In the genomic region with DNA sequence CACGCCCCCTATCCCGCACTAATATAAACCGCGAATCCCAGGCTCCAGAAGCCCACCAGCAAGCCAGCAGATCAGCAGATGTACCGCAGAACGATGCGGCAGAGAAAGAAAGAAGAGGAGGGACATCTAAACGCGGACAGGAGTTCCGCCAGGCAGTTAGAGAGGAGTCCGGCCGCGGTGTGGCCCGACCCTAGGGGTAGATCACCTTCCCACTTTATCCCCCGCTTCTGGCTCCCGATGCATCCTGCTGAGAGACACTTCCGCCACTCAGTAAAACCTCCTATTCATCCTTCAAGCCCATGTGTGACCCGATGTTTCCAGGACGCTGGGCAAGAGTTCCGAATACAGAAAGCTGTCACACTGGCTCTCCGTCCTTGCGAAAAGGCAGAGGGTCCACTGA, we compare ENCODE assay signal across 17 cellular contexts.
DNase-seq lines count a peak whose midpoint lies in the region; ATAC-seq and TF ChIP-seq lines count a peak whose summit lies in the region.
"Had no signal": no experiment of that assay in that cellular context is flagged by ENCODE, and none has a peak within 500 bp of the region (broad histone marks: within the 10 kb centered on the region; RNA-seq: fewer than 3 reads in every experiment).

No MANE protein-coding gene starts in this region.

- H3K9me3 Mint-ChIP-seq in GM23338 = no peaks in the 10 kb centered on the region; the same call in 2 of the 3 replicates
- no peaks in the 10 kb centered on the region for H3K9me3 Mint-ChIP-seq in endodermal cell
- peaks cover 12% of the 10 kb centered on the region for H3K9me3 Mint-ChIP-seq in stimulated activated effector memory CD8-positive, alpha-beta T cell treated with anti-CD3 and anti-CD28 coated beads, Interleukin-12 subunit alpha, Interleukin-12 subunit beta, amount 100 ng/mL, for 72 hours

- H4K91ac ChIP-seq in neuronal stem cell (ENCODE audit: low read depth, low read length, poor library complexity) = no peak overlapping the region

- H3K23ac ChIP-seq in neuronal stem cell (ENCODE audit: low read depth, low read length, poor library complexity) = no peak overlapping the region

- peak overlapping the region; percentile 18 for H2BK12ac ChIP-seq in neuronal stem cell (ENCODE audit: low read length)

- no peak overlapping the region for H2AFZ ChIP-seq in GM23338
- H2AFZ ChIP-seq in neuronal stem cell (ENCODE audit: low read length) = no peak overlapping the region

- no peak overlapping the region for H2BK15ac ChIP-seq in neuronal stem cell (ENCODE audit: low read length)

- H3K4ac ChIP-seq in neuronal stem cell (ENCODE audit: low read length) = no peak overlapping the region

- ATAC-seq in GM23338 (no peak), T-helper 17 cell (no peak)
- no peak for ATAC-seq in stimulated activated effector memory CD8-positive, alpha-beta T cell treated with anti-CD3 and anti-CD28 coated beads, Interleukin-12 subunit alpha, Interleukin-12 subunit beta, amount 100 ng/mL, for 72 hours

- no peaks in the 10 kb centered on the region for H3K27me3 ChIP-seq in GM23338 (ENCODE audit: insufficient read depth)
- H3K27me3 ChIP-seq in endodermal cell (ENCODE audit: control insufficient read depth, insufficient read depth, low read length, poor library complexity, severe bottlenecking) = no peaks in the 10 kb centered on the region
- H3K27me3 ChIP-seq in neuronal stem cell (ENCODE audit: control insufficient read depth in 3 of 3, insufficient read depth in 3 of 3, low read depth in 1 of 3, low read length in 3 of 3) = no peaks in the 10 kb centered on the region
- H3K27me3 ChIP-seq: BLaER1 had no signal

- H3K36me3 Mint-ChIP-seq in GM23338 (ENCODE audit: low read depth) = 0 out of 3 replicates have a peak, but pooled peaks cover 3% of the 10 kb centered on the region
- no peaks in the 10 kb centered on the region for H3K36me3 Mint-ChIP-seq in endodermal cell (ENCODE audit: low read depth)
- no peaks in the 10 kb centered on the region for H3K36me3 Mint-ChIP-seq in T-helper 17 cell (ENCODE audit: low read depth)
- no peaks in the 10 kb centered on the region for H3K36me3 Mint-ChIP-seq in stimulated activated effector memory CD8-positive, alpha-beta T cell treated with anti-CD3 and anti-CD28 coated beads, Interleukin-12 subunit alpha, Interleukin-12 subunit beta, amount 100 ng/mL, for 72 hours
- H3K36me3 Mint-ChIP-seq: CD14-positive monocyte; CD8-positive, alpha-beta memory T cell had no signal

- H2BK120ac ChIP-seq in neuronal stem cell (ENCODE audit: low read depth, low read length) = no peak overlapping the region

- no peak overlapping the region for H3K4me2 ChIP-seq in GM23338
- no peak overlapping the region for H3K4me2 ChIP-seq in neuronal stem cell (ENCODE audit: insufficient read depth, low read length, poor library complexity, severe bottlenecking)
- H3K4me2 ChIP-seq: BLaER1 had no signal

- H3K4me1 ChIP-seq in GM23338 (ENCODE audit: insufficient read depth) (no peaks in the 10 kb centered on the region), endodermal cell (ENCODE audit: control insufficient read depth, insufficient read depth, low read length) (no peaks in the 10 kb centered on the region), neuronal stem cell (ENCODE audit: control insufficient read depth in 2 of 2, insufficient read depth in 1 of 2, low read depth in 1 of 2, low read length in 2 of 2) (no peaks in the 10 kb centered on the region)

- no peaks in the 10 kb centered on the region for H3K36me3 ChIP-seq in GM23338 (ENCODE audit: insufficient read depth)
- no peaks in the 10 kb centered on the region for H3K36me3 ChIP-seq in endodermal cell (ENCODE audit: control insufficient read depth, insufficient read depth, low read length)
- H3K36me3 ChIP-seq in neuronal stem cell (replicated peaks in 1 of 2; ENCODE audit: control insufficient read depth in 2 of 2, insufficient read depth in 2 of 2, low read length in 2 of 2) = no peaks in the 10 kb centered on the region
- H3K36me3 ChIP-seq: BLaER1 had no signal

- TF ChIP-seq CTCF in GM23338 (conservative IDR thresholded peaks at IDR 0.05; ENCODE audit: low read depth in 2 of 2) (no peak), endodermal cell (conservative IDR thresholded peaks at IDR 0.05) (no peak)

- no peaks in the 10 kb centered on the region for H3F3A ChIP-seq in GM23338 (replicated peaks; ENCODE audit: low read depth)

- WGBS in endodermal cell (ENCODE audit: insufficient coverage in 1 of 2, insufficient read length in 1 of 2), 2 experiments = 94% methylated on average over 7 to 22 of the region's 22 CpGs
- WGBS in neuronal stem cell (ENCODE audit: extremely low coverage in 2 of 2, insufficient read length in 2 of 2, insufficient replicate concordance in 1 of 2), 2 donors = no CpG with 5 or more reads among the region's 22 CpGs

- H4K20me1 ChIP-seq in GM23338 (replicated peaks; ENCODE audit: insufficient read depth) = no peaks in the 10 kb centered on the region
- H4K20me1 ChIP-seq: BLaER1 had no signal

- no peaks in the 10 kb centered on the region; the same call in 2 of the 3 replicates for H3K4me1 Mint-ChIP-seq in GM23338
- H3K4me1 Mint-ChIP-seq in endodermal cell = peaks cover 8% of the 10 kb centered on the region
- H3K4me1 Mint-ChIP-seq in T-helper 17 cell = no peaks in the 10 kb centered on the region
- H3K4me1 Mint-ChIP-seq in stimulated activated effector memory CD8-positive, alpha-beta T cell treated with anti-CD3 and anti-CD28 coated beads, Interleukin-12 subunit alpha, Interleukin-12 subunit beta, amount 100 ng/mL, for 72 hours = no peaks in the 10 kb centered on the region
- H3K4me1 Mint-ChIP-seq: B cell; CD8-positive, alpha-beta memory T cell had no signal

- DNase-seq in GM23338 (ENCODE audit: low spot score) (peak; percentile 2), endodermal cell (no peak), neuronal stem cell (ENCODE audit: low spot score) (no peak), 8988T (no peak), T-helper 17 cell (no peak)
- DNase-seq in stimulated activated effector memory CD8-positive, alpha-beta T cell treated with anti-CD3 and anti-CD28 coated beads, Interleukin-12 subunit alpha, Interleukin-12 subunit beta, amount 100 ng/mL, for 72 hours (ENCODE audit: low spot score in 2 of 2) = no peak
- DNase-seq: CD4-positive, alpha-beta T cell; CD8-positive, alpha-beta memory T cell; DMS 273 treated with DMSO at 0.1 percent for 48 hours; DMS79; EL; GF-D8; H7; HCEC 1CT had no signal

- no peak overlapping the region for H3K4me3 Mint-ChIP-seq in GM23338
- peak overlapping the region; percentile 40 for H3K4me3 Mint-ChIP-seq in endodermal cell
- H3K4me3 Mint-ChIP-seq in T-helper 17 cell = no peak overlapping the region
- no peak overlapping the region for H3K4me3 Mint-ChIP-seq in stimulated activated effector memory CD8-positive, alpha-beta T cell treated with anti-CD3 and anti-CD28 coated beads, Interleukin-12 subunit alpha, Interleukin-12 subunit beta, amount 100 ng/mL, for 72 hours
- H3K4me3 Mint-ChIP-seq: B cell; CD4-positive, alpha-beta T cell; CD8-positive, alpha-beta memory T cell had no signal

- H3K27ac ChIP-seq in GM23338 (ENCODE audit: low read depth) (no peak overlapping the region), endodermal cell (ENCODE audit: low read depth, low read length) (no peak overlapping the region), neuronal stem cell (replicated peaks; ENCODE audit: low read length) (no peak overlapping the region)
- H3K27ac ChIP-seq: BLaER1 had no signal

- H3K27ac Mint-ChIP-seq in GM23338 = no peak overlapping the region
- no peak overlapping the region for H3K27ac Mint-ChIP-seq in endodermal cell
- H3K27ac Mint-ChIP-seq in T-helper 17 cell = no peak overlapping the region
- H3K27ac Mint-ChIP-seq in stimulated activated effector memory CD8-positive, alpha-beta T cell treated with anti-CD3 and anti-CD28 coated beads, Interleukin-12 subunit alpha, Interleukin-12 subunit beta, amount 100 ng/mL, for 72 hours = no peak overlapping the region
- H3K27ac Mint-ChIP-seq: B cell; CD14-positive monocyte; CD4-positive, alpha-beta T cell; CD8-positive, alpha-beta memory T cell had no signal

- no peaks in the 10 kb centered on the region for H3K9me3 ChIP-seq in endodermal cell (ENCODE audit: control insufficient read depth, low read length)
- no peaks in the 10 kb centered on the region for H3K9me3 ChIP-seq in neuronal stem cell (replicated peaks in 1 of 2; ENCODE audit: control insufficient read depth in 2 of 2, insufficient read depth in 1 of 2, low read depth in 1 of 2, low read length in 2 of 2)
- no peaks in the 10 kb centered on the region for H3K9me3 ChIP-seq in T-helper 17 cell (ENCODE audit: control insufficient read depth, low read length, poor library complexity, severe bottlenecking)

- no peaks in the 10 kb centered on the region for H3K79me2 ChIP-seq in GM23338 (replicated peaks; ENCODE audit: insufficient read depth)

- no peak overlapping the region for H3K18ac ChIP-seq in neuronal stem cell (ENCODE audit: low read length)

- no peak overlapping the region for H3K9ac ChIP-seq in endodermal cell (ENCODE audit: extremely low read depth, low read length, poor library complexity, severe bottlenecking)
- no peak overlapping the region for H3K9ac ChIP-seq in neuronal stem cell (ENCODE audit: low read depth, low read length, poor library complexity)
- H3K9ac ChIP-seq: BLaER1 had no signal

- no peak overlapping the region for H4K8ac ChIP-seq in neuronal stem cell (ENCODE audit: low read depth, low read length)

- no peak overlapping the region for H2AK5ac ChIP-seq in neuronal stem cell (ENCODE audit: low read depth, low read length)

- peaks cover 4% of the 10 kb centered on the region; the same call in 1 of the 2 replicates for H3K9me2 ChIP-seq in GM23338 (ENCODE audit: insufficient read depth)

- H3K4me3 ChIP-seq in GM23338 (no peak overlapping the region), endodermal cell (ENCODE audit: low read length) (no peak overlapping the region), neuronal stem cell (ENCODE audit: low read length in 2 of 2) (peak overlapping the region in 1 of 2 donors; percentile 16)
- H3K4me3 ChIP-seq: BLaER1 had no signal

- H3K27me3 Mint-ChIP-seq in GM23338 (ENCODE audit: insufficient read depth, low read depth, poor library complexity) (no peaks in the 10 kb centered on the region), endodermal cell (ENCODE audit: insufficient read depth) (peaks cover 3% of the 10 kb centered on the region), T-helper 17 cell (no peaks in the 10 kb centered on the region)
- H3K27me3 Mint-ChIP-seq: B cell; CD4-positive, alpha-beta T cell; CD8-positive, alpha-beta memory T cell had no signal

- H2BK5ac ChIP-seq in neuronal stem cell (ENCODE audit: low read length) = no peak overlapping the region

- H3K79me1 ChIP-seq in neuronal stem cell (ENCODE audit: low read depth, low read length) = no peaks in the 10 kb centered on the region

- no peak overlapping the region for H3K14ac ChIP-seq in neuronal stem cell (ENCODE audit: low read length)

TF ChIP-seq in GM23338, 12 proteins besides CTCF, POLR2A, EP300 and RAD21 (continues in another document):
- no peak for TF ChIP-seq EZH2phosphoT487 (IDR thresholded peaks at IDR 0.05; ENCODE audit: unreplicated experiment)
- TF ChIP-seq NANOG (IDR thresholded peaks at IDR 0.05; ENCODE audit: borderline replicate concordance) = no peak
- TF ChIP-seq ZNF331 (CRISPR knock-in tag; IDR thresholded peaks at IDR 0.05; ENCODE audit: low read depth) = no peak
- no peak for TF ChIP-seq CREB1 (CRISPR knock-in tag; IDR thresholded peaks at IDR 0.05; ENCODE audit: low read depth)
